ENCODE assay signal across 8 cellular contexts in genomic region chr19:35756373-35757230, GRCh38. TPM values are rescaled to one million over a fixed set of nuclear protein-coding genes. Genes with fewer than 3 reads are reported as not detected.
A peak's percentile ranks its signal among the peaks of the same experiment; 100 is the strongest.
DNase-seq lines count a peak whose midpoint lies in the region; ATAC-seq and TF ChIP-seq lines count a peak whose summit lies in the region.

Gene HSPB6, minus strand, starts transcription at chr19:35757029. Its CDS starts 21 bp downstream, at chr19:35757008.

- H3K9me3 Mint-ChIP-seq in activated T-cell treated with anti-CD3 and anti-CD28 coated beads, Interleukin-2, amount 50 U/mL, for 72 hours = no peaks in the 10 kb centered on the region
- peaks cover 0 to 3% (median 0%) of the 10 kb centered on the region in 5 experiments for H3K9me3 Mint-ChIP-seq in brain

- ATAC-seq in activated T-cell treated with anti-CD3 and anti-CD28 coated beads, Interleukin-2, amount 50 U/mL, for 72 hours (replicated peaks in 1 of 2) = no peak
- no peak for ATAC-seq in GM21360 (IDR thresholded peaks at IDR 0.05; ENCODE audit: unreplicated experiment)

- H3K36me3 Mint-ChIP-seq in activated T-cell treated with anti-CD3 and anti-CD28 coated beads, Interleukin-2, amount 50 U/mL, for 72 hours (ENCODE audit: insufficient read depth in 2 of 2) = peaks cover 0 to 9% of the 10 kb centered on the region in 2 donors
- H3K36me3 Mint-ChIP-seq in brain = peaks cover 4% of the 10 kb centered on the region

- H3K27me3 Mint-ChIP-seq in activated T-cell treated with anti-CD3 and anti-CD28 coated beads, Interleukin-2, amount 50 U/mL, for 72 hours (ENCODE audit: low read depth) = peaks cover 6% of the 10 kb centered on the region
- peaks cover 6% of the 10 kb centered on the region for H3K27me3 Mint-ChIP-seq in brain

- DNase-seq in activated T-cell treated with anti-CD3 and anti-CD28 coated beads, Interleukin-2, amount 50 U/mL, for 72 hours = no peak
- DNase-seq in activated T-cell treated with anti-CD3 and anti-CD28 coated beads, Interleukin-2, amount 50 U/mL, for 1 hour = no peak
- DNase-seq in left kidney (ENCODE audit: low read depth, low spot score) = peak; percentile 64
- DNase-seq in substantia nigra (lab: John Stamatoyannopoulos, UW) = peak in 23 of 49 donors; percentile 14 to 76 (median 35)
- DNase-seq in ecto neural progenitor cell (ENCODE audit: low spot score) = no peak
- no peak for DNase-seq in NCI-H82 treated with DMSO at 0.1 percent for 48 hours (lab: John Stamatoyannopoulos, UW; ENCODE audit: unreplicated experiment)

- peak within 1 kb of the TSS; percentile 84 for H3K27ac Mint-ChIP-seq in activated T-cell treated with anti-CD3 and anti-CD28 coated beads, Interleukin-2, amount 50 U/mL, for 72 hours
- peak within 1 kb of the TSS; percentile 95 to 99 (median 99) for H3K27ac Mint-ChIP-seq in brain

- no peak for TF ChIP-seq CTCF in brain (conservative IDR thresholded peaks at IDR 0.05)

- peak within 1 kb of the TSS; percentile 82 to 88 for H3K4me3 Mint-ChIP-seq in activated T-cell treated with anti-CD3 and anti-CD28 coated beads, Interleukin-2, amount 50 U/mL, for 72 hours
- peak within 1 kb of the TSS; percentile 88 to 96 (median 96) for H3K4me3 Mint-ChIP-seq in brain

- peak within 1 kb of the TSS; percentile 77 for H3K27ac ChIP-seq in substantia nigra (ENCODE audit: low read depth, low read length, poor library complexity, severe bottlenecking)

- H3K4me1 Mint-ChIP-seq in activated T-cell treated with anti-CD3 and anti-CD28 coated beads, Interleukin-2, amount 50 U/mL, for 72 hours (ENCODE audit: low read depth) = peaks cover 41% of the 10 kb centered on the region
- H3K4me1 Mint-ChIP-seq in brain = peaks cover 47% of the 10 kb centered on the region

RNA-seq across cellular contexts. Expression of gene HSPB6, which starts in this region (rescaled TPM):
- 1 to 10 TPM; 1.4 to 2.4 TPM for total RNA-seq in activated T-cell treated with anti-CD3 and anti-CD28 coated beads, Interleukin-2, amount 50 U/mL, for 72 hours
- polyA plus RNA-seq in brain (ENCODE audit: insufficient read depth, low read depth, low replicate concordance) = 25.1 TPM
